In the genomic region with DNA sequence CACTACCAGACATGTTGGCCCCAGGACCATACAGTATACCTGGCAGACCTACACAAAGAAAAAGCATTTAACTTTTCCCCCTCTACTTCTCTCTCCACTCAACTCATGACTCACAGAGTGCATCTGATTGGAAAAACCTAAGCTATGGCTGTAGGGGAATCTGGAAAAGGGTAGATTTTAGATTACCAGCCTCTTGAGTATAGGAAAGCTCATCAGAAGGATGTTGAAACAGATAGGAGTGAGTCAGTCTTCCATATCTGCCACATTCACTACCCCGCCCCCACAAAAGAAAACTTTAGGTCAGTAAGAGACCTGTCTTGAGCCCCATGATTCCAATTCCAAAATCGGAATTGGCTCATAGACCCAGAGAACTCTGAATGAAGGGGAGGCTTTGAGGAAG, we compare ENCODE assay signal across 1 cellular context.
TF ChIP-seq lines count a peak whose summit lies in the region.

No MANE protein-coding gene starts in this region.

TF ChIP-seq in HCT116, 20 proteins besides CTCF, POLR2A, EP300 and RAD21:
- TF ChIP-seq SP1 (IDR thresholded peaks at IDR 0.05; ENCODE audit: low read depth): no peak
- TF ChIP-seq EGR1 (IDR thresholded peaks at IDR 0.05; ENCODE audit: low read depth): peak; percentile 31; the same call in 1 of the 2 replicates
- TF ChIP-seq POLR2AphosphoS5 (IDR thresholded peaks at IDR 0.05; ENCODE audit: low read depth, low read length): no peak
TF ChIP-seq in HCT116: peak in this region for 1.
